Comparison of ENCODE assay signal across 1 cellular context in the genomic region with DNA sequence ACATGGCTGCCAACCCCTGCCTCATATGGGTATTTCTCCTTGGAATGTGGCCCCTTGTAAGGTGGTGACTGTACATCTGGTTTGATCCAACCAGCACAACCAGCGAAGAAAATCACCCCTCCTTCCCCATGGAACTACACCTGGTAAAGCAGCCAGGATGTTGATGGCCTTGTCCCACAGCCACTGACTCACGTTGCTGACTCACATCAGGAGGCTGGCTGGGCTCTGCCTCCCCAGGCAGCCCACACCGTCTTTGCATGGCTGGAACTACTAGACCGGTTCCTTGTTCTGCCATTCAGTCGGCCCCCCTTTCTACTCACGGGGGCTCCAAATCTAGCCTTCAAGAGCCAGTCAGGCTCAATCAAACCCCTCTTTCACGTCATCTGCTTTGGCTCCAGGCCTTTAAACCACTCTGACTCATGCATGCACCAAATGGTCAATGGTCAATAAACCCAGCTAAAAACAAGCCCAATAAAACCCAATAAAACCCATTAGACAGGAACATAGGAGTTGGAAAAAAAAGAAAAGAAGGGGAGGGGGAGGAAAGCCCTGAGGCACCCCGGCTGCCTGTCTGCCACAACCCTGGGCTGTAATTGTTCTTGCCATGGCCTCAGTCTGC.
A peak's percentile ranks its signal among the peaks of the same experiment; 100 is the strongest.
TF ChIP-seq lines count a peak whose summit lies in the region.

No MANE protein-coding gene starts in this region.

TF ChIP-seq in K562, 482 proteins besides CTCF, POLR2A, EP300 and RAD21 (continued from another document):
- TF ChIP-seq, protein P1, sequence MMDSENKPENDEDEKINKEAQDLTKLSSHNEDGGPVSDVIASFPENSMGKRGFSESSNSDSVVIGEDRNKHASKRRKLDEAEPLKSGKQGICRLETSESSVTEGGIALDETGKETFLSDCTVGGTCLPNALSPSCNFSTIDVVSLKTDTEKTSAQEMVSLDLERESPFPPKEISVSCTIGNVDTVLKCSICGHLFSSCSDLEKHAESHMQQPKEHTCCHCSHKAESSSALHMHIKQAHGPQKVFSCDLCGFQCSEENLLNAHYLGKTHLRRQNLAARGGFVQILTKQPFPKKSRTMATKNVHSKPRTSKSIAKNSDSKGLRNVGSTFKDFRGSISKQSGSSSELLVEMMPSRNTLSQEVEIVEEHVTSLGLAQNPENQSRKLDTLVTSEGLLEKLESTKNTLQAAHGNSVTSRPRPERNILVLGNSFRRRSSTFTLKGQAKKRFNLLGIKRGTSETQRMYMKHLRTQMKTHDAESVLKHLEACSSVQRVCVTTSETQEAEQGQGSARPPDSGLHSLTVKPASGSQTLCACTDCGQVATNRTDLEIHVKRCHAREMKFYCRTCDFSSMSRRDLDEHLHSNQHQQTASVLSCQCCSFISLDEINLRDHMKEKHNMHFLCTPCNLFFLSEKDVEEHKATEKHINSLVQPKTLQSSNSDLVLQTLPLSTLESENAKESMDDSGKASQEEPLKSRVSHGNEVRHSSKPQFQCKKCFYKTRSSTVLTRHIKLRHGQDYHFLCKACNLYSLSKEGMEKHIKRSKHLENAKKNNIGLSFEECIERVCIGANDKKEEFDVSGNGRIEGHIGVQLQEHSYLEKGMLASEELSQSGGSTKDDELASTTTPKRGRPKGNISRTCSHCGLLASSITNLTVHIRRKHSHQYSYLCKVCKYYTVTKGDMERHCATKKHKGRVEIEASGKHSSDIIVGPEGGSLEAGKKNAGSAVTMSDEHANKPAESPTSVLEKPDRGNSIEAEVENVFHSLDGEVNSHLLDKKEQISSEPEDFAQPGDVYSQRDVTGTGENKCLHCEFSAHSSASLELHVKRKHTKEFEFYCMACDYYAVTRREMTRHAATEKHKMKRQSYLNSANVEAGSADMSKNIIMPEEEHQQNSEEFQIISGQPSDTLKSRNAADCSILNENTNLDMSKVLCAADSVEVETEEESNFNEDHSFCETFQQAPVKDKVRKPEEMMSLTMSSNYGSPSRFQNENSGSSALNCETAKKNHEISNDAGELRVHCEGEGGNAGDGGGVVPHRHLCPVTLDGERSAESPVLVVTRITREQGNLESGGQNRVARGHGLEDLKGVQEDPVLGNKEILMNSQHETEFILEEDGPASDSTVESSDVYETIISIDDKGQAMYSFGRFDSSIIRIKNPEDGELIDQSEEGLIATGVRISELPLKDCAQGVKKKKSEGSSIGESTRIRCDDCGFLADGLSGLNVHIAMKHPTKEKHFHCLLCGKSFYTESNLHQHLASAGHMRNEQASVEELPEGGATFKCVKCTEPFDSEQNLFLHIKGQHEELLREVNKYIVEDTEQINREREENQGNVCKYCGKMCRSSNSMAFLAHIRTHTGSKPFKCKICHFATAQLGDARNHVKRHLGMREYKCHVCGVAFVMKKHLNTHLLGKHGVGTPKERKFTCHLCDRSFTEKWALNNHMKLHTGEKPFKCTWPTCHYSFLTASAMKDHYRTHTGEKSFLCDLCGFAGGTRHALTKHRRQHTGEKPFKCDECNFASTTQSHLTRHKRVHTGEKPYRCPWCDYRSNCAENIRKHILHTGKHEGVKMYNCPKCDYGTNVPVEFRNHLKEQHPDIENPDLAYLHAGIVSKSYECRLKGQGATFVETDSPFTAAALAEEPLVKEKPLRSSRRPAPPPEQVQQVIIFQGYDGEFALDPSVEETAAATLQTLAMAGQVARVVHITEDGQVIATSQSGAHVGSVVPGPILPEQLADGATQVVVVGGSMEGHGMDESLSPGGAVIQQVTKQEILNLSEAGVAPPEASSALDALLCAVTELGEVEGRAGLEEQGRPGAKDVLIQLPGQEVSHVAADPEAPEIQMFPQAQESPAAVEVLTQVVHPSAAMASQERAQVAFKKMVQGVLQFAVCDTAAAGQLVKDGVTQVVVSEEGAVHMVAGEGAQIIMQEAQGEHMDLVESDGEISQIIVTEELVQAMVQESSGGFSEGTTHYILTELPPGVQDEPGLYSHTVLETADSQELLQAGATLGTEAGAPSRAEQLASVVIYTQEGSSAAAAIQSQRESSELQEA (IDR thresholded peaks at IDR 0.05; ENCODE audit: low read depth): no peak
- TF ChIP-seq C11orf30 (IDR thresholded peaks at IDR 0.05; ENCODE audit: low read depth) (0 out of 2 replicates have a peak, but pooled peaks have one; percentile 12), DPF2 (IDR thresholded peaks at IDR 0.05) (peak; percentile 48; the same call in 1 of the 2 replicates), CXXC5 (CRISPR knock-in tag; IDR thresholded peaks at IDR 0.05) (no peak), NFE2 (IDR thresholded peaks at IDR 0.05; ENCODE audit: low read depth) (peak; percentile 60; the same call in 1 of the 2 replicates), SMARCE1 (IDR thresholded peaks at IDR 0.05) (0 out of 2 replicates have a peak, but pooled peaks have one; percentile 34), RBM25 (IDR thresholded peaks at IDR 0.05; ENCODE audit: low read depth, low read length, severe bottlenecking) (no peak), PTTG1 (tag; IDR thresholded peaks at IDR 0.05; ENCODE audit: low read depth) (no peak), FOSL1 (tag; conservative IDR thresholded peaks at IDR 0.05) (peak; percentile 96), CBFA2T3 (IDR thresholded peaks at IDR 0.05) (0 out of 2 replicates have a peak, but pooled peaks have one; percentile 5), JUN (IDR thresholded peaks at IDR 0.05; ENCODE audit: borderline replicate concordance, low read depth, low read length) (peak; percentile 86; the same call in 1 of the 2 replicates), JUN (CRISPR knock-in tag; IDR thresholded peaks at IDR 0.05; ENCODE audit: borderline replicate concordance) (no peak)
- TF ChIP-seq, protein P2, sequence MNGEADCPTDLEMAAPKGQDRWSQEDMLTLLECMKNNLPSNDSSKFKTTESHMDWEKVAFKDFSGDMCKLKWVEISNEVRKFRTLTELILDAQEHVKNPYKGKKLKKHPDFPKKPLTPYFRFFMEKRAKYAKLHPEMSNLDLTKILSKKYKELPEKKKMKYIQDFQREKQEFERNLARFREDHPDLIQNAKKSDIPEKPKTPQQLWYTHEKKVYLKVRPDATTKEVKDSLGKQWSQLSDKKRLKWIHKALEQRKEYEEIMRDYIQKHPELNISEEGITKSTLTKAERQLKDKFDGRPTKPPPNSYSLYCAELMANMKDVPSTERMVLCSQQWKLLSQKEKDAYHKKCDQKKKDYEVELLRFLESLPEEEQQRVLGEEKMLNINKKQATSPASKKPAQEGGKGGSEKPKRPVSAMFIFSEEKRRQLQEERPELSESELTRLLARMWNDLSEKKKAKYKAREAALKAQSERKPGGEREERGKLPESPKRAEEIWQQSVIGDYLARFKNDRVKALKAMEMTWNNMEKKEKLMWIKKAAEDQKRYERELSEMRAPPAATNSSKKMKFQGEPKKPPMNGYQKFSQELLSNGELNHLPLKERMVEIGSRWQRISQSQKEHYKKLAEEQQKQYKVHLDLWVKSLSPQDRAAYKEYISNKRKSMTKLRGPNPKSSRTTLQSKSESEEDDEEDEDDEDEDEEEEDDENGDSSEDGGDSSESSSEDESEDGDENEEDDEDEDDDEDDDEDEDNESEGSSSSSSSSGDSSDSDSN (IDR thresholded peaks at IDR 0.05; ENCODE audit: borderline replicate concordance in 1 of 2, low read depth in 2 of 2, low read length in 2 of 2): 0 out of 4 replicates have a peak, but pooled peaks of 1 of the 2 experiments have one; percentile 45
- TF ChIP-seq, protein P3, sequence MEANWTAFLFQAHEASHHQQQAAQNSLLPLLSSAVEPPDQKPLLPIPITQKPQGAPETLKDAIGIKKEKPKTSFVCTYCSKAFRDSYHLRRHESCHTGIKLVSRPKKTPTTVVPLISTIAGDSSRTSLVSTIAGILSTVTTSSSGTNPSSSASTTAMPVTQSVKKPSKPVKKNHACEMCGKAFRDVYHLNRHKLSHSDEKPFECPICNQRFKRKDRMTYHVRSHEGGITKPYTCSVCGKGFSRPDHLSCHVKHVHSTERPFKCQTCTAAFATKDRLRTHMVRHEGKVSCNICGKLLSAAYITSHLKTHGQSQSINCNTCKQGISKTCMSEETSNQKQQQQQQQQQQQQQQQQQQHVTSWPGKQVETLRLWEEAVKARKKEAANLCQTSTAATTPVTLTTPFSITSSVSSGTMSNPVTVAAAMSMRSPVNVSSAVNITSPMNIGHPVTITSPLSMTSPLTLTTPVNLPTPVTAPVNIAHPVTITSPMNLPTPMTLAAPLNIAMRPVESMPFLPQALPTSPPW (CRISPR knock-in tag; IDR thresholded peaks at IDR 0.05): peak; percentile 34; the same call in 1 of the 2 replicates
- TF ChIP-seq, protein P4, sequence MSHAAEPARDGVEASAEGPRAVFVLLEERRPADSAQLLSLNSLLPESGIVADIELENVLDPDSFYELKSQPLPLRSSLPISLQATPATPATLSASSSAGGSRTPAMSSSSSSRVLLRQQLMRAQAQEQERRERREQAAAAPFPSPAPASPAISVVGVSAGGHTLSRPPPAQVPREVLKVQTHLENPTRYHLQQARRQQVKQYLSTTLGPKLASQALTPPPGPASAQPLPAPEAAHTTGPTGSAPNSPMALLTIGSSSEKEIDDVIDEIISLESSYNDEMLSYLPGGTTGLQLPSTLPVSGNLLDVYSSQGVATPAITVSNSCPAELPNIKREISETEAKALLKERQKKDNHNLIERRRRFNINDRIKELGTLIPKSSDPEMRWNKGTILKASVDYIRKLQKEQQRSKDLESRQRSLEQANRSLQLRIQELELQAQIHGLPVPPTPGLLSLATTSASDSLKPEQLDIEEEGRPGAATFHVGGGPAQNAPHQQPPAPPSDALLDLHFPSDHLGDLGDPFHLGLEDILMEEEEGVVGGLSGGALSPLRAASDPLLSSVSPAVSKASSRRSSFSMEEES (CRISPR knock-in tag; IDR thresholded peaks at IDR 0.05): no peak
TF ChIP-seq in K562: peak in this region for 13.
